ENCODE assay signal across 8 cellular contexts in the genomic region with DNA sequence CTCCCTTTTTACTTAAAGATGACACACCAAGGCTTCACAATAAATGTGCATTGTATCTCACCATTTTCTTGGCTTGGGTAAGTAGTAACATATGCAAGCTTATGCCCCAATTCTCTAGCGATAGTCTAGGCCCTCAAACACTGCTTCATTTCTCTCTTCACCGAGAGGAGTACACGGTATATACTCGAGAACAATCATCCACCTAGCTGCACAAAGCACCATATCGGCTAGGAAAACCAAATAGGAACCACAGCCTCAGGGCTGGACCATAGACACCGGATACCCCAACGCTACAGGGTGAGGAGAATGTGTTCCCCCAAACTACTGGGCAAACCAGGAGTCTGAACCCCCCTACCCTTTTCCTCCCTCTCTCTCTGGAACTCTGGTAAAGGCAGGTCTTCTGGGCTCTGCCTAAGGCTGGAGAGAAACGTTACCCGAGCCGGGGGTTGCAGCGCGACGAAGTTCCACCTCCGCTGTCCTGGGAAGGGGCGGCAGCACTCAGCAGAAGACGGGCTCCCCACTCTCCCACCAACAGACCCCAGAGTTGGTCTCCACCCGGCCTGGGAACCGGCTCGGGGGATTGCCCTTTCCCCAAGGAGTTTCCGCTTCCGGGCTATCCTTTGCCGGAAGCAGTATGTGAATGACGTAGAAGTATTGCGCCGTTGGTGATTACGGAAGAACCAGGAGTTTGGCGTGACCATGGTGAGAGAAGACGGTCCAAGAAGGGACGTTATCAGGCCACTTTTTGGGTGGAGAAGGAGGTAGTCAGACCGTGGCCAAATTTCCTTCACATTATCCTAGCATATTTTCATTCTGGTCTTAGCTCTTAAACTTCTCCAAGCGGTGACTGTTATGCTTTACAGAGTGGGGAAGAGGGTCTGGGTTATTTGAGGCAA. TPM values are rescaled to one million over a fixed set of nuclear protein-coding genes. Genes with fewer than 3 reads are reported as not detected.
A peak's percentile ranks its signal among the peaks of the same experiment; 100 is the strongest.
DNase-seq lines count a peak whose midpoint lies in the region; ATAC-seq, FAIRE-seq and TF ChIP-seq lines count a peak whose summit lies in the region.

A gene with protein sequence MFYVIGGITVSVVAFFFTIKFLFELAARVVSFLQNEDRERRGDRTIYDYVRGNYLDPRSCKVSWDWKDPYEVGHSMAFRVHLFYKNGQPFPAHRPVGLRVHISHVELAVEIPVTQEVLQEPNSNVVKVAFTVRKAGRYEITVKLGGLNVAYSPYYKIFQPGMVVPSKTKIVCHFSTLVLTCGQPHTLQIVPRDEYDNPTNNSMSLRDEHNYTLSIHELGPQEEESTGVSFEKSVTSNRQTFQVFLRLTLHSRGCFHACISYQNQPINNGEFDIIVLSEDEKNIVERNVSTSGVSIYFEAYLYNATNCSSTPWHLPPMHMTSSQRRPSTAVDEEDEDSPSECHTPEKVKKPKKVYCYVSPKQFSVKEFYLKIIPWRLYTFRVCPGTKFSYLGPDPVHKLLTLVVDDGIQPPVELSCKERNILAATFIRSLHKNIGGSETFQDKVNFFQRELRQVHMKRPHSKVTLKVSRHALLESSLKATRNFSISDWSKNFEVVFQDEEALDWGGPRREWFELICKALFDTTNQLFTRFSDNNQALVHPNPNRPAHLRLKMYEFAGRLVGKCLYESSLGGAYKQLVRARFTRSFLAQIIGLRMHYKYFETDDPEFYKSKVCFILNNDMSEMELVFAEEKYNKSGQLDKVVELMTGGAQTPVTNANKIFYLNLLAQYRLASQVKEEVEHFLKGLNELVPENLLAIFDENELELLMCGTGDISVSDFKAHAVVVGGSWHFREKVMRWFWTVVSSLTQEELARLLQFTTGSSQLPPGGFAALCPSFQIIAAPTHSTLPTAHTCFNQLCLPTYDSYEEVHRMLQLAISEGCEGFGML (minus strand): TSS at position 582 of the 896 bp plus-strand sequence. CDS start 27,465 bp downstream, outside the sequence.
A gene with protein sequence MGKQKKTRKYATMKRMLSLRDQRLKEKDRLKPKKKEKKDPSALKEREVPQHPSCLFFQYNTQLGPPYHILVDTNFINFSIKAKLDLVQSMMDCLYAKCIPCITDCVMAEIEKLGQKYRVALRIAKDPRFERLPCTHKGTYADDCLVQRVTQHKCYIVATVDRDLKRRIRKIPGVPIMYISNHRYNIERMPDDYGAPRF (plus strand): TSS at position 646 of the 896 bp plus-strand sequence. CDS start 54 bp downstream, at position 700.

- H3K9me2 ChIP-seq in DOHH2 (replicated peaks; ENCODE audit: control insufficient read depth, low read length) (no peaks in the 10 kb centered on the region), GM23248 (ENCODE audit: insufficient read depth) (no peaks in the 10 kb centered on the region)

- H3K4me3 ChIP-seq in DOHH2 (ENCODE audit: low read length) (peak within 1 kb of the TSS; percentile 85), GM23248 (peak within 1 kb of the TSS; percentile 98), MG63 (peak within 1 kb of the TSS; percentile 81), thymus (ENCODE audit: low read length) (peak within 1 kb of the TSS; percentile 79)

- FAIRE-seq in frontal cortex (lab: Jason Lieb, UNC), result no peak

- H3K4me1 ChIP-seq in DOHH2 (ENCODE audit: control insufficient read depth, low read length) (peaks cover 11% of the 10 kb centered on the region), GM23248 (ENCODE audit: insufficient read depth) (peaks cover 18% of the 10 kb centered on the region), thymus (ENCODE audit: control insufficient read depth, insufficient read depth, low read length) (peaks cover 10% of the 10 kb centered on the region)

- H3K4me2 ChIP-seq in DOHH2 (ENCODE audit: low read length) (peak within 1 kb of the TSS; percentile 73), GM23248 (ENCODE audit: unreplicated experiment) (peak within 1 kb of the TSS; percentile 95)

- peak within 1 kb of the TSS; percentile 92 for H2AFZ ChIP-seq in GM23248

- H3K27me3 ChIP-seq in DOHH2 (ENCODE audit: control insufficient read depth, low read length) (no peaks in the 10 kb centered on the region), GM23248 (replicated peaks; ENCODE audit: insufficient read depth) (no peaks in the 10 kb centered on the region), MG63 (no peaks in the 10 kb centered on the region), thymus (ENCODE audit: control insufficient read depth, insufficient read depth) (no peaks in the 10 kb centered on the region)

- H3K79me2 ChIP-seq in DOHH2 (ENCODE audit: control insufficient read depth, low read length), result peaks cover 71% of the 10 kb centered on the region
- H3K79me2 ChIP-seq in GM23248 (ENCODE audit: insufficient read depth), result peaks cover 81% of the 10 kb centered on the region

- 0 to 2% methylated on average over 31 of the region's 31 CpGs for WGBS in GM23248 (ENCODE audit: low coverage in 1 of 2, low lambda C conversion rate in 2 of 2, missing lambda C conversion rate in 2 of 2), 2 experiments
- WGBS in thymus, result under 1% methylated on average over 31 of the region's 31 CpGs

- H4K20me1 ChIP-seq in DOHH2 (ENCODE audit: control insufficient read depth, insufficient read depth, low read depth, low read length) (no peaks in the 10 kb centered on the region), GM23248 (ENCODE audit: insufficient read depth) (no peaks in the 10 kb centered on the region)

- TF ChIP-seq CTCF in DOHH2 (IDR thresholded peaks at IDR 0.05; ENCODE audit: low read depth, low read length, poor library complexity, severe bottlenecking), result no peak
- no peak for TF ChIP-seq CTCF in omental fat pad (IDR thresholded peaks at IDR 0.05)

- H3F3A ChIP-seq in DOHH2 (ENCODE audit: control insufficient read depth, insufficient read depth), result 0 out of 2 replicates have a peak, but pooled peaks cover 3% of the 10 kb centered on the region
- H3F3A ChIP-seq in GM23248 (ENCODE audit: insufficient read depth), result no peaks in the 10 kb centered on the region

- in situ Hi-C loops in GM23248 (cut with MboI), result no loop called here

- peak; percentile 96 for DNase-seq in GM23248
- DNase-seq in MG63, result peak; percentile 73
- DNase-seq in activated T-helper 1 cell treated with anti-CD3 and anti-CD28 coated beads, Interleukin-2, amount 50 U/mL, for 16 hours (ENCODE audit: low read depth in 1 of 2, low spot score in 1 of 2), result peak; percentile 45 to 68
- DNase-seq in frontal cortex (ENCODE audit: low spot score in 2 of 2), result peak; percentile 74 to 89
- DNase-seq in omental fat pad (ENCODE audit: low spot score), result peak; percentile 64
- DNase-seq in DMS 273 treated with DMSO at 0.1 percent for 48 hours (lab: John Stamatoyannopoulos, UW), result no peak

- H3K36me3 ChIP-seq in DOHH2 (ENCODE audit: control insufficient read depth, low read length), result peaks cover 27% of the 10 kb centered on the region
- H3K36me3 ChIP-seq in GM23248 (ENCODE audit: low read depth), result peaks cover 25% of the 10 kb centered on the region; the same call in 1 of the 2 replicates
- peaks cover 17% of the 10 kb centered on the region for H3K36me3 ChIP-seq in MG63
- H3K36me3 ChIP-seq in thymus (ENCODE audit: control insufficient read depth, insufficient read depth), result peaks cover 6% of the 10 kb centered on the region

- H3K27ac ChIP-seq in DOHH2 (ENCODE audit: low read depth, low read length) (no peak within 1 kb of the TSS), GM23248 (peak within 1 kb of the TSS; percentile 68), thymus (ENCODE audit: low read depth) (peak within 1 kb of the TSS; percentile 90)

- peak within 1 kb of the TSS; percentile 95 for H3K9ac ChIP-seq in GM23248

- ATAC-seq in omental fat pad (ENCODE audit: low FRiP score), result peak; percentile 95

- H3K9me3 ChIP-seq in DOHH2 (ENCODE audit: control insufficient read depth, insufficient read depth, low read length), result no peaks in the 10 kb centered on the region
- no peaks in the 10 kb centered on the region for H3K9me3 ChIP-seq in GM23248 (ENCODE audit: low read depth)
- no peaks in the 10 kb centered on the region for H3K9me3 ChIP-seq in MG63
- no peaks in the 10 kb centered on the region for H3K9me3 ChIP-seq in thymus (ENCODE audit: control insufficient read depth)

RNA-seq across cellular contexts. Expression of the first gene that starts in this region (rescaled TPM):
- 21.0 and 25.6 TPM in 2 replicates for total RNA-seq in GM23248 (2014; rRNA removed; shearing (Covaris generic))
- polyA plus RNA-seq in GM23248 (2016; fragmentation: Nextera tagmentation; extraction: Ambion mirVana), result 12.9 and 14.2 TPM in 2 replicates
- 4.9 and 11.6 TPM in 2 replicates for total RNA-seq in MG63 (2014; rRNA removed; shearing (Covaris generic); ENCODE audit: low replicate concordance)
- 39.5 TPM for total RNA-seq in frontal cortex
- 10 to 100 TPM; 18.4 to 33.5 (median 26.8) TPM for total RNA-seq in omental fat pad
- 12.2 TPM for polyA plus RNA-seq in thymus

RNA-seq across cellular contexts. Expression of the second gene that starts in this region (rescaled TPM):
- 28.7 and 39.2 TPM in 2 replicates for total RNA-seq in GM23248 (2014; rRNA removed; shearing (Covaris generic))
- polyA plus RNA-seq in GM23248 (2016; fragmentation: Nextera tagmentation; extraction: Ambion mirVana) (24.3 and 26.0 TPM in 2 replicates), thymus (21.9 TPM)
- total RNA-seq in MG63 (2014; rRNA removed; shearing (Covaris generic); ENCODE audit: low replicate concordance), result 44.2 and 92.7 TPM in 2 replicates
- total RNA-seq in frontal cortex (21.2 TPM), omental fat pad (10 to 100 TPM; 21.7 to 34.2 (median 27.1) TPM)
